Comparison of ENCODE assay signal across 8 cellular contexts in the genomic region with DNA sequence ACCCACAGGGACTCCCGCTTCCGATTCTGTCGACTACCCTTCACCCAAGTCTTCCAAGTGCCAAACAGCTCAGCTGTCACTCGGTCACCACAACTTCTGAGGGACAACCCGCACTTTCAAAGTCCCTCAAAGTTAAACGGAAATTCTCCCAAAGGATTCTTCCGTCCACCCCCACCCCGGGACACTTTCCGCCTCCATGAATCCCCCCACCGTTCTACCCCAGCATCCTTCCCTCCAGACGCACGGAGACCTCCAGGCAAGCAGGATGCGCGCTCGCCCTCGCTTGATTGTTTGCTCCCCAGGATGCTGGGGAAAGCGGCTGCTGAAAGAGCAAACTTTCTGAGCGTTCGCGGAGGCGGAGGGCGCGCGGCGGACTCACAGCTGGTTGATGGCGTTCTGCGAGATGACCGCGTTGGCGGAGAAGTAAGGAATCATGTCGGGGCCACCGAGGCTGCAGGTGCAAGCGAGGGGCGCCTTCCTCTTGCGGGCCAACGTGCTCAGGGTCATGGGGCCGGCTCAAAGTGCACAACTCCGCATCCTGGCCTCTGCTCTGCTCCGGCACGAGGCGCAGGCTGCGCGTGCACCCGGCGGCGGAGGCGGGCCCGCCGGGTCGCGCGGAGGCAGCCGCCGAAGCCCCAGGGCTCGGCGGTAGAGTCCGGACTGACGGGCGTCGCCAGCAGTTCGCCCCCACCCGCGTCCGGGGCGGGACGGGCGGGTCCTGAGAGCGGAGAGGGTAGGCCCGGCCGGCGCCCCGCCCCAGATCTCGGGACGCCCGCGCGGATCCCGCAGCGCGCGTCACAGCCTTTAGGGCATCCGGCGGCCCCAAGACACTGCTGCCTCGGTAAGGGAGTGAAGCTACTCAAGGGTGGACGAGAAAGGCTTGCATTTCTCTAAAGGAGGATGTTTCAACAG.
A peak's percentile ranks its signal among the peaks of the same experiment; 100 is the strongest.
DNase-seq lines count a peak whose midpoint lies in the region; ATAC-seq and TF ChIP-seq lines count a peak whose summit lies in the region.

No MANE protein-coding gene starts in this region.

- TF ChIP-seq CTCF in Calu3 (IDR thresholded peaks at IDR 0.05; ENCODE audit: unreplicated experiment): no peak
- peak in 2 of 9 donors; percentile 4 to 11 for TF ChIP-seq CTCF in heart right ventricle (IDR thresholded peaks at IDR 0.05)
- TF ChIP-seq CTCF in transverse colon (IDR thresholded peaks at IDR 0.05): no peak

- H3K4me1 ChIP-seq in adipocyte (ENCODE audit: control insufficient read depth, insufficient read depth, low read length) (peaks cover 10% of the 10 kb centered on the region), heart right ventricle (peaks cover 3 to 40% (median 19%) of the 10 kb centered on the region in 9 donors), transverse colon (peaks cover 0 to 12% (median 3%) of the 10 kb centered on the region in 4 donors)

- H3K27ac ChIP-seq in heart right ventricle (peak overlapping the region; percentile 86 to 96 (median 92)), transverse colon (peak overlapping the region; percentile 85 to 91 (median 88))

- no peaks in the 10 kb centered on the region for H3K27me3 Mint-ChIP-seq in Calu3 (ENCODE audit: unreplicated experiment)

- peak overlapping the region; percentile 84 for H3K4me3 ChIP-seq in adipocyte (ENCODE audit: low read length)
- H3K4me3 ChIP-seq in heart right ventricle: peak overlapping the region; percentile 69 to 97 (median 86)
- H3K4me3 ChIP-seq in transverse colon: peak overlapping the region; percentile 47 to 87 (median 68)

- ATAC-seq in GM21529 (IDR thresholded peaks at IDR 0.05; ENCODE audit: unreplicated experiment) (peak; percentile 82), heart right ventricle (peak; percentile 96 to 99 (median 98))

- in situ Hi-C loops in transverse colon (cut with MboI; ENCODE audit: low pct_ligation_motif_present in 1 of 4, low pct_unique_long_range_greater_than_20kb in 1 of 4, low sequenced_read_pairs in 3 of 4): no loop called here

- CTCF ChIA-PET in Calu3 (lab: Charles Lee): interaction anchor here (0.7 to 2.8 kb wide), 5 partner anchors 13 to 143 kb away, joined by 3 to 12 read pairs (median 4); no protein-coding TSS in a partner anchor

- H3K9me3 Mint-ChIP-seq in Calu3 (ENCODE audit: low read depth, unreplicated experiment): no peaks in the 10 kb centered on the region

- no TSS peak for BruUV-seq in Calu3 (replicated peaks; lab: Mats Ljungman, UMichigan)

- H3K4me1 Mint-ChIP-seq in Calu3 (ENCODE audit: low read depth, unreplicated experiment): peaks cover 15% of the 10 kb centered on the region

- H3K27me3 ChIP-seq in adipocyte (replicated peaks; ENCODE audit: control insufficient read depth, insufficient read depth, low read length) (no peaks in the 10 kb centered on the region), heart right ventricle (no peaks in the 10 kb centered on the region), transverse colon (no peaks in the 10 kb centered on the region)

- intact Hi-C loops in Calu3 (cut with micrococcal nuclease; ENCODE audit: unreplicated experiment) (loop anchor here (5.0 kb wide), 1 partner anchor 124 kb away; no protein-coding TSS in a partner anchor), heart right ventricle (cut with DNase I) (loop anchor here in 6 of 10 donors (2.0 to 5.0 kb wide), 3 partner anchors 39 to 119 kb away; no protein-coding TSS in a partner anchor), posterior cingulate gyrus (cut with DNase I) (no loop called here), transverse colon (cut with DNase I; ENCODE audit: low total_unique reads) (no loop called here)

- WGBS in heart right ventricle, 2 donors: 0% methylated on average over 70 to 85 of the region's 85 CpGs
- 10 to 50% methylated on average over 2 to 52 of the region's 85 CpGs for WGBS in transverse colon (ENCODE audit: low coverage in 1 of 2), 2 donors

- peak; percentile 34 for TF ChIP-seq POLR2A in transverse colon (IDR thresholded peaks at IDR 0.05)

- H3K9me3 ChIP-seq in adipocyte (ENCODE audit: control insufficient read depth, low read length) (no peaks in the 10 kb centered on the region), heart right ventricle (no peaks in the 10 kb centered on the region), transverse colon (no peaks in the 10 kb centered on the region)

- H3K9ac ChIP-seq in adipocyte (ENCODE audit: low read length): peak overlapping the region; percentile 88

- H3K36me3 ChIP-seq in adipocyte (ENCODE audit: control insufficient read depth, insufficient read depth, low read length, severe bottlenecking): no peaks in the 10 kb centered on the region
- H3K36me3 ChIP-seq in heart right ventricle: peaks cover 0 to 12% (median 0%) of the 10 kb centered on the region in 9 donors
- no peaks in the 10 kb centered on the region for H3K36me3 ChIP-seq in transverse colon

- peaks cover 13% of the 10 kb centered on the region for H3K36me3 Mint-ChIP-seq in Calu3 (ENCODE audit: insufficient read depth, unreplicated experiment)

- peak; percentile 82 for DNase-seq in Calu3
- DNase-seq in KG1 (lab: John Stamatoyannopoulos, UW): peak; percentile 81
- DNase-seq in SW 1271 (lab: John Stamatoyannopoulos, UW): peak; percentile 55 to 85
- DNase-seq in adipocyte (ENCODE audit: low read depth): peak; percentile 96
- peak; percentile 91 to 94 for DNase-seq in heart right ventricle
- DNase-seq in posterior cingulate gyrus: peak; percentile 59 to 97 (median 74)
- peak; percentile 90 for DNase-seq in transverse colon

- no peak for TF ChIP-seq EP300 in transverse colon (IDR thresholded peaks at IDR 0.05; ENCODE audit: low read depth)

- peak overlapping the region; percentile 88 for H3K4me3 Mint-ChIP-seq in Calu3 (ENCODE audit: low read depth, unreplicated experiment)

- peak overlapping the region; percentile 18 for H3K27ac Mint-ChIP-seq in Calu3 (ENCODE audit: unreplicated experiment)

Comparison
In these comparisons a context has a peak if more than half of its experiments do, and no peak if none do; other contexts are left out.
1. Peak in every context shown above with its lines: DNase-seq, ATAC-seq, H3K4me3 ChIP-seq and H3K27ac ChIP-seq.
2. intact Hi-C loops: an anchor here in Calu3 (5.0 kb wide) and heart right ventricle (2.0 to 5.0 kb wide); none called in posterior cingulate gyrus and transverse colon.